In the genomic region with DNA sequence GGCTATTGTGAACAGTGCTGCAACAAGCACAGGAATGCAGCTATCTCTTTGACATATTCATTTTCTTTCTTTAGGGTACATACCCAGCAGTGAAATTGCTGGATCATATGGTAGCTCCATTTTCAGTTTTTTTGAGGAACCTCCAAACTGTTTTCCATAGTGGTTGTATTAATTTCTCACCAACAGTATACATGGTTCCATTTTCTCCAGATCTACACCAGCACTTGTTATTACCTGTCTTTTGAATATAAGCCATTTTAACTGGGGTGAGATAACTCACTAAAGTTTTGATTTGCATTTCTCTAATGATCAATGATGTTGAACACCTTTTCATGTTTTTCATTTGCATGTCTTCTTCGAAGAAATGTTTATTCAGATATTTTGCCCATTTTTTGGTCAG, we compare ENCODE assay signal across 9 cellular contexts.
"Had no signal": no experiment of that assay in that cellular context is flagged by ENCODE, and none has a peak within 500 bp of the region (broad histone marks: within the 10 kb centered on the region; RNA-seq: fewer than 3 reads in every experiment).

No MANE protein-coding gene starts in this region.

- H3K27ac ChIP-seq: HL-60, KMS-11 had no signal

- H3K27ac Mint-ChIP-seq: IgD-negative memory B cell had no signal

- FAIRE-seq: HepG2, HTR-8/SVneo, K562 had no signal

- DNase-seq: IMR-90, KBM-7, KG1 had no signal

- ATAC-seq: HepG2, K562 had no signal

- H3K4me2 ChIP-seq: KMS-11 had no signal

- H3K9ac ChIP-seq: KMS-11 had no signal

- H3K4me3 ChIP-seq: K562 had no signal

- H3K4me3 Mint-ChIP-seq: IgD-negative memory B cell had no signal

- H3K4me1 Mint-ChIP-seq: IgD-negative memory B cell had no signal
